Comparison of ENCODE assay signal across 1 cellular context in the genomic region with DNA sequence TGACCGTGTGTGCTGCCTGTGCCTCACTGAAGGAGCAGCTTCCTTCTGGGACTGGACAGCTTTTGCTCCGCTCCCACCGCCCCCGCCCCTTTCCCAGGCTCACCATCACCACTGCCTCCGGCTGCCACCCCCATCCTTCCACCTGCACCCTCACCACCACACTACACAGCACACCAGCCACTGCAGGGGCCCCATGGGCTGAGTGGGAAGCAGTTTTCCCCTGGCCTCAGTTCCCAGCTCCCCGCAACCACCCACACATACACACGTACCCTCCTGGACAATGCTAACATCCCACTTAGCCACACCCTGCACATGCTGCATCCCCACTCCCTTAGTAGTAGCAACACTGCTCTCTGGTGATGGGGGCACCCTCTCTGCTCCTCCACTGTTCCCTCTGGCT.
TF ChIP-seq lines count a peak whose summit lies in the region.

No MANE protein-coding gene starts in this region.

TF ChIP-seq in K562, 482 proteins besides CTCF, POLR2A, EP300 and RAD21 (continued from another document):
- peak; percentile 45; the same call in 1 of the 2 replicates for TF ChIP-seq SUPT5H (IDR thresholded peaks at IDR 0.05)
